ENCODE assay signal across 17 cellular contexts in genomic region chr1:91568261-91568660, GRCh38.
DNase-seq lines count a peak whose midpoint lies in the region; ATAC-seq and TF ChIP-seq lines count a peak whose summit lies in the region.
"Had no signal": no experiment of that assay in that cellular context is flagged by ENCODE, and none has a peak within 500 bp of the region (broad histone marks: within the 10 kb centered on the region; RNA-seq: fewer than 3 reads in every experiment).

No MANE protein-coding gene starts in this region.

- TF ChIP-seq POLR2A in esophagus muscularis mucosa (IDR thresholded peaks at IDR 0.05; ENCODE audit: low read depth) = no peak

- H3K79me2 ChIP-seq in trophoblast cell (ENCODE audit: control insufficient read depth, insufficient read depth, low read length, poor library complexity) (no peaks in the 10 kb centered on the region), osteoblast (ENCODE audit: insufficient read depth, low read length) (no peaks in the 10 kb centered on the region)

- no peak overlapping the region for H3K23ac ChIP-seq in trophoblast cell (ENCODE audit: low read length)

- H2BK120ac ChIP-seq in trophoblast cell (ENCODE audit: insufficient read depth, low read length, poor library complexity) = no peak overlapping the region

- no peak for ATAC-seq in stimulated activated naive CD8-positive, alpha-beta T cell treated with anti-CD3 and anti-CD28 coated beads, Interleukin-15, Interleukin-2, amounts not matched to agents 100 U/mL and 50 U/mL, for 24 hours
- no peak for ATAC-seq in GM18498 (IDR thresholded peaks at IDR 0.05; ENCODE audit: unreplicated experiment)
- ATAC-seq: A549 had no signal

- DNase-seq in EH (ENCODE audit: low read depth) (peak; percentile 18), esophagus muscularis mucosa (ENCODE audit: extremely low spot score) (peak; percentile 19), trophoblast cell (peak; percentile 87 to 91), osteoblast (ENCODE audit: insufficient read length, low spot score, missing footprints) (no peak)
- DNase-seq in stimulated activated naive CD8-positive, alpha-beta T cell treated with anti-CD3 and anti-CD28 coated beads, Interleukin-15, Interleukin-2, amounts not matched to agents 100 U/mL and 50 U/mL, for 24 hours = no peak
- DNase-seq: 8988T; ACHN; C1 segment of cervical spinal cord; Calu3; CD4-positive, alpha-beta memory T cell; COR-L47; DMS79 treated with DMSO at 0.1 percent for 48 hours; GM23248; H7; HCEC 1CT had no signal

- H3K18ac ChIP-seq in trophoblast cell (ENCODE audit: low read length) = no peak overlapping the region

- no peak overlapping the region for H3K4me3 ChIP-seq in esophagus muscularis mucosa
- H3K4me3 ChIP-seq in trophoblast cell (ENCODE audit: low read depth, low read length) = no peak overlapping the region
- no peak overlapping the region for H3K4me3 ChIP-seq in osteoblast (ENCODE audit: insufficient read depth, low read length)
- H3K4me3 ChIP-seq: A549 had no signal

- intact Hi-C loops in esophagus muscularis mucosa (cut with DNase I) = no loop called here

- no peaks in the 10 kb centered on the region for H4K20me1 ChIP-seq in osteoblast (ENCODE audit: insufficient read depth, low read length)

- H2AFZ ChIP-seq in trophoblast cell (ENCODE audit: insufficient read depth, low read length, poor library complexity) (no peak overlapping the region), osteoblast (ENCODE audit: low read length) (no peak overlapping the region)
- H2AFZ ChIP-seq: GM23248 had no signal

- H2BK12ac ChIP-seq in trophoblast cell (ENCODE audit: low read length) = no peak overlapping the region

- no peak overlapping the region for H3K4ac ChIP-seq in trophoblast cell (ENCODE audit: low read depth, low read length)

- no peak overlapping the region for H4K12ac ChIP-seq in trophoblast cell (ENCODE audit: low read depth, low read length)

- no peaks in the 10 kb centered on the region for H3K27me3 ChIP-seq in esophagus muscularis mucosa
- no peaks in the 10 kb centered on the region for H3K27me3 ChIP-seq in trophoblast cell (ENCODE audit: insufficient read depth, low read length)
- H3K27me3 ChIP-seq in osteoblast (ENCODE audit: insufficient read depth, low read length) = no peaks in the 10 kb centered on the region

- 93% methylated on average over 7 of the region's 7 CpGs for WGBS in esophagus muscularis mucosa
- WGBS in trophoblast cell (ENCODE audit: extremely low coverage, insufficient coverage, insufficient read length) = no CpG with 5 or more reads among the region's 7 CpGs

- H3K4me1 ChIP-seq in esophagus muscularis mucosa (peaks cover 28 to 49% (median 38%) of the 10 kb centered on the region in 4 donors), trophoblast cell (ENCODE audit: control insufficient read depth in 1 of 2, insufficient read depth in 2 of 2, low read length in 2 of 2) (peaks cover 5 to 11% of the 10 kb centered on the region in 2 experiments), osteoblast (ENCODE audit: insufficient read depth, low read length) (peaks cover 22% of the 10 kb centered on the region)

- peak overlapping the region in 3 of 4 donors; percentile 79 to 80 (median 79) for H3K27ac ChIP-seq in esophagus muscularis mucosa (replicated peaks in 1 of 4)
- H3K27ac ChIP-seq in trophoblast cell (ENCODE audit: low read depth, low read length) = no peak overlapping the region
- no peak overlapping the region for H3K27ac ChIP-seq in osteoblast (ENCODE audit: low read depth, low read length)
- H3K27ac ChIP-seq: A549 had no signal

- no peak for TF ChIP-seq EP300 in esophagus muscularis mucosa (IDR thresholded peaks at IDR 0.05)

- no peak overlapping the region for H4K8ac ChIP-seq in trophoblast cell (ENCODE audit: low read depth, low read length)

- H3K9me3 ChIP-seq in esophagus muscularis mucosa (no peaks in the 10 kb centered on the region), trophoblast cell (ENCODE audit: insufficient read depth, low read depth, low read length) (no peaks in the 10 kb centered on the region), osteoblast (ENCODE audit: low read depth, low read length) (no peaks in the 10 kb centered on the region)

- H3K4me2 ChIP-seq in trophoblast cell (ENCODE audit: low read length) (no peak overlapping the region), osteoblast (ENCODE audit: insufficient read depth, low read length) (no peak overlapping the region)
- H3K4me2 ChIP-seq: A549 had no signal

- TF ChIP-seq CTCF in esophagus muscularis mucosa (IDR thresholded peaks at IDR 0.05) = no peak
- no peak for TF ChIP-seq CTCF in osteoblast (IDR thresholded peaks at IDR 0.05; ENCODE audit: extremely low read depth, low read depth, low read length)

- H3K14ac ChIP-seq in trophoblast cell (ENCODE audit: low read length) = no peak overlapping the region

- H3K36me3 ChIP-seq in esophagus muscularis mucosa = no peaks in the 10 kb centered on the region
- no peaks in the 10 kb centered on the region for H3K36me3 ChIP-seq in trophoblast cell (ENCODE audit: control insufficient read depth in 1 of 2, insufficient read depth in 2 of 2, low read length in 2 of 2)
- H3K36me3 ChIP-seq in osteoblast (ENCODE audit: insufficient read depth, low read length) = no peaks in the 10 kb centered on the region

- no peak overlapping the region for H3K9ac ChIP-seq in trophoblast cell (ENCODE audit: low read length)

- H3K79me1 ChIP-seq in trophoblast cell (ENCODE audit: low read length) = no peaks in the 10 kb centered on the region

- H2BK5ac ChIP-seq in trophoblast cell (ENCODE audit: low read depth, low read length, poor library complexity) = no peak overlapping the region

- no peak overlapping the region for H2AK5ac ChIP-seq in trophoblast cell (ENCODE audit: low read length)

- no peak overlapping the region for H4K91ac ChIP-seq in trophoblast cell (ENCODE audit: low read depth, low read length)

Comparison
In these comparisons a context has a peak if more than half of its experiments do, and no peak if none do; other contexts are left out.
1. DNase-seq: peak in EH (single experiment), esophagus muscularis mucosa (single experiment) and trophoblast cell (2 of 2); none in stimulated activated naive CD8-positive, alpha-beta T cell treated with anti-CD3 and anti-CD28 coated beads, Interleukin-15, Interleukin-2, amounts not matched to agents 100 U/mL and 50 U/mL, for 24 hours (single experiment) and osteoblast (single experiment).
2. H3K27ac ChIP-seq: peak in esophagus muscularis mucosa (3 of 4); none in trophoblast cell (single experiment) and osteoblast (single experiment).